Comparison of ENCODE assay signal across 12 cellular contexts in the genomic region with DNA sequence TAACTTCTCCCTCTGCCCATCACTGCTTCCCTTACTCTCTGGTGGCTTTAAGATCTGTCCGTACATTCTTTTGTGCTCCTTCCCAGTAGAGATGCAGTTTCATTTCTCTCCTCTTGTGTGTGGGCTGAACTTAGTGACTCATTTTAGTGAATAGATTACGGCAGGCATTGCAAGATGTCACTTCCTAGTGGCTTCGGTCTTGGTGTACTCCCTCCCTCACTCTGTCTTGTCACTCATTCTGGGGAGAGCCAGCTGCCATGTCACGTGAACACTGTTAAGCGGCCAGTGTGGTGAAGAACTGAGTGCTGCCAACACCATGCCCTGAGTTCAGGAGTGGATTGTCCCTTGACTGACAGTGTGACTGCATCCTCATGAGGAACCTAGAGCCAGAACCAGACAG.
DNase-seq lines count a peak whose midpoint lies in the region; ATAC-seq and TF ChIP-seq lines count a peak whose summit lies in the region.
"Had no signal": no experiment of that assay in that cellular context is flagged by ENCODE, and none has a peak within 500 bp of the region (broad histone marks: within the 10 kb centered on the region; RNA-seq: fewer than 3 reads in every experiment).

No MANE protein-coding gene starts in this region.

- H3K4me3 ChIP-seq in A673 (ENCODE audit: low read depth, low read length, poor library complexity, severe bottlenecking) (no peak overlapping the region), PC-3 (ENCODE audit: low read length) (no peak overlapping the region), brain microvascular endothelial cell (ENCODE audit: low read depth, low read length) (no peak overlapping the region)

- no TSS peak for BruUV-seq in A673 (replicated peaks; lab: Mats Ljungman, UMichigan)
- no TSS peak for BruUV-seq in PC-3 (replicated peaks; lab: Mats Ljungman, UMichigan)

- H3K27ac ChIP-seq in A673 (ENCODE audit: low read depth, low read length, poor library complexity, severe bottlenecking) (no peak overlapping the region), PC-3 (ENCODE audit: low read length) (no peak overlapping the region), brain microvascular endothelial cell (no peak overlapping the region)

- H2AFZ ChIP-seq in PC-3 (ENCODE audit: low read length): no peak overlapping the region; the same call in 1 of the 2 replicates

- CTCF ChIA-PET in A673 (lab: Charles Lee) (no interaction called here), PC-3 (lab: Charles Lee) (no interaction called here)

- peak; percentile 76 for DNase-seq in A673 (ENCODE audit: low spot score)
- peak; percentile 14 for DNase-seq in PC-3
- peak; percentile 38 for DNase-seq in kidney tubule cell (ENCODE audit: low spot score)
- DNase-seq in brain microvascular endothelial cell: no peak
- DNase-seq: activated CD4-positive, alpha-beta T cell treated with anti-CD3 and anti-CD28 coated beads for 1 hour; BE2C; NCI-H2029 had no signal

- H3K4me2 ChIP-seq in PC-3 (ENCODE audit: low read length): 0 out of 2 replicates have a peak overlapping the region, but pooled peaks have one; percentile 24

- no peaks in the 10 kb centered on the region for H3K9me2 ChIP-seq in PC-3 (replicated peaks; ENCODE audit: low read length)

- intact Hi-C loops in A673 (cut with micrococcal nuclease; ENCODE audit: unreplicated experiment): no loop called here
- intact Hi-C loops in PC-3 (cut with micrococcal nuclease): no loop called here

- H3K36me3 ChIP-seq in A673 (ENCODE audit: insufficient read depth, low read length, poor library complexity, severe bottlenecking): no peaks in the 10 kb centered on the region
- H3K36me3 ChIP-seq in PC-3 (ENCODE audit: low read depth, low read length): no peaks in the 10 kb centered on the region
- no peaks in the 10 kb centered on the region for H3K36me3 ChIP-seq in brain microvascular endothelial cell (replicated peaks)
- H3K36me3 ChIP-seq: BE2C had no signal

- H3K4me1 ChIP-seq in A673 (ENCODE audit: insufficient read depth, low read length, poor library complexity, severe bottlenecking) (no peaks in the 10 kb centered on the region), PC-3 (ENCODE audit: insufficient read depth, low read length) (no peaks in the 10 kb centered on the region)
- H3K4me1 ChIP-seq: BE2C had no signal

- H4K20me1 ChIP-seq in PC-3 (ENCODE audit: low read length): no peaks in the 10 kb centered on the region

- no peak for TF ChIP-seq CTCF in A673 (conservative IDR thresholded peaks at IDR 0.05; ENCODE audit: low read depth, low read length)
- TF ChIP-seq CTCF in PC-3 (conservative IDR thresholded peaks at IDR 0.05; ENCODE audit: low read depth, low read length): no peak
- TF ChIP-seq CTCF in brain microvascular endothelial cell (IDR thresholded peaks at IDR 0.05; ENCODE audit: low read depth, low read length, missing control alignments): no peak

- H3K79me2 ChIP-seq in PC-3 (ENCODE audit: low read length): no peaks in the 10 kb centered on the region

- in situ Hi-C loops in brain microvascular endothelial cell (cut with HindIII; ENCODE audit: low pct_ligation_motif_present, low sequenced_read_pairs): no loop called here

- POLR2A ChIA-PET in A673 (lab: Charles Lee; ENCODE audit: low non-redundant PET): no interaction called here
- POLR2A ChIA-PET in PC-3 (lab: Charles Lee; ENCODE audit: unreplicated experiment): no interaction called here

- ATAC-seq in HG02798 (IDR thresholded peaks at IDR 0.05; ENCODE audit: poor library complexity, unreplicated experiment): peak; percentile 83
- no peak for ATAC-seq in PC-3
- no peak for ATAC-seq in GM19328 (IDR thresholded peaks at IDR 0.05; ENCODE audit: unreplicated experiment)
- no peak for ATAC-seq in HG03045 (IDR thresholded peaks at IDR 0.05; ENCODE audit: unreplicated experiment)
- no peak for ATAC-seq in GM21737 (IDR thresholded peaks at IDR 0.05; ENCODE audit: unreplicated experiment)
- ATAC-seq: stimulated activated effector memory CD8-positive, alpha-beta T cell treated with anti-CD3 and anti-CD28 coated beads, Interleukin-12 subunit alpha, Interleukin-12 subunit beta, amount 100 ng/mL, for 72 hours had no signal

- no peaks in the 10 kb centered on the region for H3K9me3 ChIP-seq in A673 (ENCODE audit: low read depth, low read length, poor library complexity, severe bottlenecking)
- H3K9me3 ChIP-seq in PC-3 (ENCODE audit: low read length): no peaks in the 10 kb centered on the region
- H3K9me3 ChIP-seq: BE2C had no signal

- no peaks in the 10 kb centered on the region for H3K27me3 ChIP-seq in A673 (replicated peaks; ENCODE audit: insufficient read depth, low read depth, low read length, poor library complexity)
- 0 out of 2 replicates have a peak, but pooled peaks cover 8% of the 10 kb centered on the region for H3K27me3 ChIP-seq in PC-3 (ENCODE audit: low read length)
- H3K27me3 ChIP-seq in brain microvascular endothelial cell (replicated peaks): no peaks in the 10 kb centered on the region
- H3K27me3 ChIP-seq: BE2C had no signal

- H3F3A ChIP-seq in PC-3 (ENCODE audit: low read length, unreplicated experiment): no peaks in the 10 kb centered on the region

- H3K9ac ChIP-seq in PC-3 (ENCODE audit: low read length): no peak overlapping the region
